Comparison of ENCODE assay signal across 1 cellular context in the genomic region with DNA sequence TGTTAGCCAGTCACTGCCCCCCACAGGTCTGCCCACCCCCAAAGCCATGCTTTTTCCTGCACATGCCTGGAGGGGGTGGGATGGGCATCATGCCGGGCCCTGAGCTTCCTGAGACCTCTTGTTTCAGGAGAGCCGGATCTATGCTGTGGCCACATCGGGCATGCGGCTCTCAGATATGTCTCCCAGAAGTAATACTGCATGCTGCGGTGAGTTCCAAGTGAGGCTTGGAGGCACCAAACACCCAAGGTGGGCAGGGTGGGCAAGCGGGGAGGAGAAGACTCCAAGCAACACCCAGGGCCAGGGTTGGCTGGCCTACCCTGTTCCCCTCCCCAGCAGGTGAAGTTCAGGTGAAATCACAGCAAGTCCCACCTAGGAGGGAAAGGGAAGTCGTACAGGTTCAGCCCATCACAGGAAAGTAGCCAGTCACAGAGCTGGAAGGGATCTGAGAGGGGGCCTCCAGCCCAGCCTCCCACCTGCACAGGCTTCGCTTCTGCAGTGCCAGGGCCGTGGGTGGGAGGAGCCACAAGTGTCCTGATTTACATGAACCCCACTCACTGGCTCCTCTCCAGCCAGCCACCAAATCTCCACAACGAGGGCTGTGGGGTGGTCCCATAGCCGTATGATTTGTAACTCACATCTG.
TF ChIP-seq lines count a peak whose summit lies in the region.

No MANE protein-coding gene starts in this region.

TF ChIP-seq in GM23338, 12 proteins besides CTCF, POLR2A, EP300 and RAD21:
- TF ChIP-seq, protein P1, sequence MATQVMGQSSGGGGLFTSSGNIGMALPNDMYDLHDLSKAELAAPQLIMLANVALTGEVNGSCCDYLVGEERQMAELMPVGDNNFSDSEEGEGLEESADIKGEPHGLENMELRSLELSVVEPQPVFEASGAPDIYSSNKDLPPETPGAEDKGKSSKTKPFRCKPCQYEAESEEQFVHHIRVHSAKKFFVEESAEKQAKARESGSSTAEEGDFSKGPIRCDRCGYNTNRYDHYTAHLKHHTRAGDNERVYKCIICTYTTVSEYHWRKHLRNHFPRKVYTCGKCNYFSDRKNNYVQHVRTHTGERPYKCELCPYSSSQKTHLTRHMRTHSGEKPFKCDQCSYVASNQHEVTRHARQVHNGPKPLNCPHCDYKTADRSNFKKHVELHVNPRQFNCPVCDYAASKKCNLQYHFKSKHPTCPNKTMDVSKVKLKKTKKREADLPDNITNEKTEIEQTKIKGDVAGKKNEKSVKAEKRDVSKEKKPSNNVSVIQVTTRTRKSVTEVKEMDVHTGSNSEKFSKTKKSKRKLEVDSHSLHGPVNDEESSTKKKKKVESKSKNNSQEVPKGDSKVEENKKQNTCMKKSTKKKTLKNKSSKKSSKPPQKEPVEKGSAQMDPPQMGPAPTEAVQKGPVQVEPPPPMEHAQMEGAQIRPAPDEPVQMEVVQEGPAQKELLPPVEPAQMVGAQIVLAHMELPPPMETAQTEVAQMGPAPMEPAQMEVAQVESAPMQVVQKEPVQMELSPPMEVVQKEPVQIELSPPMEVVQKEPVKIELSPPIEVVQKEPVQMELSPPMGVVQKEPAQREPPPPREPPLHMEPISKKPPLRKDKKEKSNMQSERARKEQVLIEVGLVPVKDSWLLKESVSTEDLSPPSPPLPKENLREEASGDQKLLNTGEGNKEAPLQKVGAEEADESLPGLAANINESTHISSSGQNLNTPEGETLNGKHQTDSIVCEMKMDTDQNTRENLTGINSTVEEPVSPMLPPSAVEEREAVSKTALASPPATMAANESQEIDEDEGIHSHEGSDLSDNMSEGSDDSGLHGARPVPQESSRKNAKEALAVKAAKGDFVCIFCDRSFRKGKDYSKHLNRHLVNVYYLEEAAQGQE (IDR thresholded peaks at IDR 0.05; ENCODE audit: unreplicated experiment): no peak
- TF ChIP-seq POLR2AphosphoS5 (IDR thresholded peaks at IDR 0.05; ENCODE audit: low read depth) (no peak), EZH2phosphoT487 (IDR thresholded peaks at IDR 0.05; ENCODE audit: unreplicated experiment) (no peak), STAT1 (IDR thresholded peaks at IDR 0.05; ENCODE audit: unreplicated experiment) (no peak), ZNF331 (CRISPR knock-in tag; IDR thresholded peaks at IDR 0.05; ENCODE audit: low read depth) (no peak), CREB1 (CRISPR knock-in tag; IDR thresholded peaks at IDR 0.05; ENCODE audit: low read depth) (no peak), ZNF114 (CRISPR knock-in tag; IDR thresholded peaks at IDR 0.05) (no peak), NANOG (IDR thresholded peaks at IDR 0.05; ENCODE audit: borderline replicate concordance) (no peak), EZH2 (IDR thresholded peaks at IDR 0.05; ENCODE audit: low read depth, unreplicated experiment) (no peak), JUNB (IDR thresholded peaks at IDR 0.05; ENCODE audit: unreplicated experiment) (no peak)
- TF ChIP-seq, protein P2, sequence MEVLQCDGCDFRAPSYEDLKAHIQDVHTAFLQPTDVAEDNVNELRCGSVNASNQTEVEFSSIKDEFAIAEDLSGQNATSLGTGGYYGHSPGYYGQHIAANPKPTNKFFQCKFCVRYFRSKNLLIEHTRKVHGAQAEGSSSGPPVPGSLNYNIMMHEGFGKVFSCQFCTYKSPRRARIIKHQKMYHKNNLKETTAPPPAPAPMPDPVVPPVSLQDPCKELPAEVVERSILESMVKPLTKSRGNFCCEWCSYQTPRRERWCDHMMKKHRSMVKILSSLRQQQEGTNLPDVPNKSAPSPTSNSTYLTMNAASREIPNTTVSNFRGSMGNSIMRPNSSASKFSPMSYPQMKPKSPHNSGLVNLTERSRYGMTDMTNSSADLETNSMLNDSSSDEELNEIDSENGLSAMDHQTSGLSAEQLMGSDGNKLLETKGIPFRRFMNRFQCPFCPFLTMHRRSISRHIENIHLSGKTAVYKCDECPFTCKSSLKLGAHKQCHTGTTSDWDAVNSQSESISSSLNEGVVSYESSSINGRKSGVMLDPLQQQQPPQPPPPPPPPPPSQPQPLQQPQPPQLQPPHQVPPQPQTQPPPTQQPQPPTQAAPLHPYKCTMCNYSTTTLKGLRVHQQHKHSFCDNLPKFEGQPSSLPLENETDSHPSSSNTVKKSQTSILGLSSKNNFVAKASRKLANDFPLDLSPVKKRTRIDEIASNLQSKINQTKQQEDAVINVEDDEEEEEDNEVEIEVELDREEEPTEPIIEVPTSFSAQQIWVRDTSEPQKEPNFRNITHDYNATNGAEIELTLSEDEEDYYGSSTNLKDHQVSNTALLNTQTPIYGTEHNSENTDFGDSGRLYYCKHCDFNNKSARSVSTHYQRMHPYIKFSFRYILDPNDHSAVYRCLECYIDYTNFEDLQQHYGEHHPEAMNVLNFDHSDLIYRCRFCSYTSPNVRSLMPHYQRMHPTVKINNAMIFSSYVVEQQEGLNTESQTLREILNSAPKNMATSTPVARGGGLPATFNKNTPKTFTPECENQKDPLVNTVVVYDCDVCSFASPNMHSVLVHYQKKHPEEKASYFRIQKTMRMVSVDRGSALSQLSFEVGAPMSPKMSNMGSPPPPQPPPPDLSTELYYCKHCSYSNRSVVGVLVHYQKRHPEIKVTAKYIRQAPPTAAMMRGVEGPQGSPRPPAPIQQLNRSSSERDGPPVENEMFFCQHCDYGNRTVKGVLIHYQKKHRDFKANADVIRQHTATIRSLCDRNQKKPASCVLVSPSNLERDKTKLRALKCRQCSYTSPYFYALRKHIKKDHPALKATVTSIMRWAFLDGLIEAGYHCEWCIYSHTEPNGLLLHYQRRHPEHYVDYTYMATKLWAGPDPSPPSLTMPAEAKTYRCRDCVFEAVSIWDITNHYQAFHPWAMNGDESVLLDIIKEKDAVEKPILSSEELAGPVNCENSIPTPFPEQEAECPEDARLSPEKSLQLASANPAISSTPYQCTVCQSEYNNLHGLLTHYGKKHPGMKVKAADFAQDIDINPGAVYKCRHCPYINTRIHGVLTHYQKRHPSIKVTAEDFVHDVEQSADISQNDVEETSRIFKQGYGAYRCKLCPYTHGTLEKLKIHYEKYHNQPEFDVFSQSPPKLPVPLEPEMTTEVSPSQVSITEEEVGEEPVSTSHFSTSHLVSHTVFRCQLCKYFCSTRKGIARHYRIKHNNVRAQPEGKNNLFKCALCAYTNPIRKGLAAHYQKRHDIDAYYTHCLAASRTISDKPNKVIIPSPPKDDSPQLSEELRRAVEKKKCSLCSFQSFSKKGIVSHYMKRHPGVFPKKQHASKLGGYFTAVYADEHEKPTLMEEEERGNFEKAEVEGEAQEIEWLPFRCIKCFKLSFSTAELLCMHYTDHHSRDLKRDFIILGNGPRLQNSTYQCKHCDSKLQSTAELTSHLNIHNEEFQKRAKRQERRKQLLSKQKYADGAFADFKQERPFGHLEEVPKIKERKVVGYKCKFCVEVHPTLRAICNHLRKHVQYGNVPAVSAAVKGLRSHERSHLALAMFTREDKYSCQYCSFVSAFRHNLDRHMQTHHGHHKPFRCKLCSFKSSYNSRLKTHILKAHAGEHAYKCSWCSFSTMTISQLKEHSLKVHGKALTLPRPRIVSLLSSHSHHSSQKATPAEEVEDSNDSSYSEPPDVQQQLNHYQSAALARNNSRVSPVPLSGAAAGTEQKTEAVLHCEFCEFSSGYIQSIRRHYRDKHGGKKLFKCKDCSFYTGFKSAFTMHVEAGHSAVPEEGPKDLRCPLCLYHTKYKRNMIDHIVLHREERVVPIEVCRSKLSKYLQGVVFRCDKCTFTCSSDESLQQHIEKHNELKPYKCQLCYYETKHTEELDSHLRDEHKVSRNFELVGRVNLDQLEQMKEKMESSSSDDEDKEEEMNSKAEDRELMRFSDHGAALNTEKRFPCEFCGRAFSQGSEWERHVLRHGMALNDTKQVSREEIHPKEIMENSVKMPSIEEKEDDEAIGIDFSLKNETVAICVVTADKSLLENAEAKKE (CRISPR knock-in tag; IDR thresholded peaks at IDR 0.05): no peak
- TF ChIP-seq, protein P3, sequence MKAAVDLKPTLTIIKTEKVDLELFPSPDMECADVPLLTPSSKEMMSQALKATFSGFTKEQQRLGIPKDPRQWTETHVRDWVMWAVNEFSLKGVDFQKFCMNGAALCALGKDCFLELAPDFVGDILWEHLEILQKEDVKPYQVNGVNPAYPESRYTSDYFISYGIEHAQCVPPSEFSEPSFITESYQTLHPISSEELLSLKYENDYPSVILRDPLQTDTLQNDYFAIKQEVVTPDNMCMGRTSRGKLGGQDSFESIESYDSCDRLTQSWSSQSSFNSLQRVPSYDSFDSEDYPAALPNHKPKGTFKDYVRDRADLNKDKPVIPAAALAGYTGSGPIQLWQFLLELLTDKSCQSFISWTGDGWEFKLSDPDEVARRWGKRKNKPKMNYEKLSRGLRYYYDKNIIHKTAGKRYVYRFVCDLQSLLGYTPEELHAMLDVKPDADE (IDR thresholded peaks at IDR 0.05): no peak
